ENCODE assay signal across 22 cellular contexts in genomic region chr7:26467104-26467503, GRCh38.
"Had no signal": no experiment of that assay in that cellular context is flagged by ENCODE, and none has a peak within 500 bp of the region (broad histone marks: within the 10 kb centered on the region; RNA-seq: fewer than 3 reads in every experiment).

No MANE protein-coding gene starts in this region.

- H3K9me3 ChIP-seq: esophagus squamous epithelium, gastrocnemius medialis, heart left ventricle, left lung, lower lobe of right lung, mucosa of descending colon had no signal

- H3K9me3 Mint-ChIP-seq: dendritic cell treated with granulocyte-macrophage colony-stimulating factor and Interleukin-4, amounts not matched to agents 40 ng/mL and 50 ng/mL, for 4 days; effector memory CD8-positive, alpha-beta T cell; endodermal cell; mesothelial cell of epicardium had no signal

- H3K36me3 ChIP-seq: esophagus squamous epithelium, gastrocnemius medialis, heart left ventricle, left lung, lower lobe of right lung had no signal

- H3K4me3 Mint-ChIP-seq: dendritic cell treated with granulocyte-macrophage colony-stimulating factor and Interleukin-4, amounts not matched to agents 40 ng/mL and 50 ng/mL, for 4 days; effector memory CD8-positive, alpha-beta T cell; endodermal cell; mesothelial cell of epicardium had no signal

- H3K4me3 ChIP-seq: esophagus squamous epithelium, gastrocnemius medialis, heart left ventricle, hepatocyte, left lung, lower lobe of right lung, mucosa of descending colon had no signal

- H3K27me3 ChIP-seq: gastrocnemius medialis, hepatocyte had no signal

- H3K27ac Mint-ChIP-seq: dendritic cell treated with granulocyte-macrophage colony-stimulating factor and Interleukin-4, amounts not matched to agents 40 ng/mL and 50 ng/mL, for 4 days; effector memory CD8-positive, alpha-beta T cell; endodermal cell; mesothelial cell of epicardium had no signal

- H3K4me1 Mint-ChIP-seq: endodermal cell had no signal

- H3K36me3 Mint-ChIP-seq: mesothelial cell of epicardium had no signal

- ATAC-seq: effector memory CD8-positive, alpha-beta T cell; esophagus mucosa; gastrocnemius medialis; heart left ventricle; left cardiac atrium; left lung; left ventricle myocardium superior; lower lobe of right lung; mucosa of descending colon had no signal

- H3K4me1 ChIP-seq: esophagus squamous epithelium, gastrocnemius medialis, heart left ventricle, left lung, lower lobe of right lung had no signal

- H3K27ac ChIP-seq: epithelial cell of prostate, esophagus squamous epithelium, gastrocnemius medialis, heart left ventricle, hepatocyte, left lung, lower lobe of right lung had no signal

- DNase-seq: cortex of kidney; effector CD8-positive, alpha-beta T cell; effector memory CD8-positive, alpha-beta T cell; endodermal cell; erythroblast; esophagus squamous epithelium; foreskin fibroblast; foreskin melanocyte; gastrocnemius medialis; heart left ventricle; hypothalamus; left cardiac atrium; left lung; left ventricle myocardium superior; lower lobe of right lung; mesenchymal stem cell; mucosa of descending colon had no signal

- H3K27me3 Mint-ChIP-seq: dendritic cell treated with granulocyte-macrophage colony-stimulating factor and Interleukin-4, amounts not matched to agents 40 ng/mL and 50 ng/mL, for 4 days had no signal
